Comparison of ENCODE assay signal across 18 cellular contexts in the genomic region with DNA sequence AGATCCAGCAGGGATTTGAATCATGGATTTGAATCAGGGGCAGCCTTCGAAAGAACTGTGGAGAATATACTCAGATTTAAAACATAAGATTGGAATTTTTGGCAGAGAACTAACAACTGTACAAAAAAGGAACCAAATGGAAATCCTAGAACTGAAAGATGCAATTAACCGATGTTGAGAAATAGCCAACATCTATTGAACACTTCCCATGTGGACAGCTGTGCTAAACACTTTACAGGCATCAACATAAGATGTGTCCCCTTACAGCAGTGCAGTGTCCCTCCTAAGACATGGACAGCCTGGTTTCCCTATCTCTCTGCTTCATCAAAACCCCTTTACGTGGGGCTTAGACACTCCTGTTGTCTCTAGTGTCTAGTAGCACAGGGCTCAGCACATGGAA. TPM values are rescaled to one million over a fixed set of nuclear protein-coding genes. Genes with fewer than 3 reads are reported as not detected.
DNase-seq lines count a peak whose midpoint lies in the region; ATAC-seq and TF ChIP-seq lines count a peak whose summit lies in the region.
"Had no signal": no experiment of that assay in that cellular context is flagged by ENCODE, and none has a peak within 500 bp of the region (broad histone marks: within the 10 kb centered on the region; RNA-seq: fewer than 3 reads in every experiment).

No MANE protein-coding gene starts in this region.

- no peaks in the 10 kb centered on the region for H3K9me3 ChIP-seq in Loucy (ENCODE audit: insufficient read depth, low read depth, low read length)
- H3K9me3 ChIP-seq: stomach had no signal

- TF ChIP-seq CTCF in Loucy (conservative IDR thresholded peaks at IDR 0.05; ENCODE audit: low read length) = no peak

- H3K27ac Mint-ChIP-seq in activated naive CD8-positive, alpha-beta T cell = peak overlapping the region; percentile 56
- no peak overlapping the region for H3K27ac Mint-ChIP-seq in activated naive CD8-positive, alpha-beta T cell treated with anti-CD3 and anti-CD28 coated beads for 36 hours
- H3K27ac Mint-ChIP-seq in activated naive CD8-positive, alpha-beta T cell treated with anti-CD3 and anti-CD28 coated beads, Interleukin-2, amount 10 ng/mL, durations not matched to agents 7 days and 5 days = no peak overlapping the region
- peak overlapping the region; percentile 77 for H3K27ac Mint-ChIP-seq in stimulated activated naive CD8-positive, alpha-beta T cell treated with anti-CD3 and anti-CD28 coated beads, Interleukin-15, Interleukin-2, amounts not matched to agents 100 ng/mL and 50 ng/mL, for 24 hours
- H3K27ac Mint-ChIP-seq: endodermal cell had no signal

- no peaks in the 10 kb centered on the region for H3K27me3 ChIP-seq in Loucy (ENCODE audit: insufficient read depth, low read length, poor library complexity, severe bottlenecking)
- H3K27me3 ChIP-seq: stomach had no signal

- peaks cover 15% of the 10 kb centered on the region for H3K4me1 ChIP-seq in Loucy (ENCODE audit: insufficient read depth, low read length, poor library complexity, severe bottlenecking)

- H3K4me2 ChIP-seq in Loucy (ENCODE audit: low read depth, low read length, poor library complexity, severe bottlenecking) = peak overlapping the region; percentile 56

- no peaks in the 10 kb centered on the region for H3F3A ChIP-seq in Loucy (ENCODE audit: low read depth)

- no peaks in the 10 kb centered on the region for H3K9me3 Mint-ChIP-seq in activated naive CD8-positive, alpha-beta T cell (ENCODE audit: low read depth)
- H3K9me3 Mint-ChIP-seq in activated naive CD8-positive, alpha-beta T cell treated with anti-CD3 and anti-CD28 coated beads for 36 hours = no peaks in the 10 kb centered on the region
- no peaks in the 10 kb centered on the region for H3K9me3 Mint-ChIP-seq in activated naive CD8-positive, alpha-beta T cell treated with anti-CD3 and anti-CD28 coated beads, Interleukin-2, amount 10 ng/mL, durations not matched to agents 7 days and 5 days
- H3K9me3 Mint-ChIP-seq in stimulated activated naive CD8-positive, alpha-beta T cell treated with anti-CD3 and anti-CD28 coated beads, Interleukin-15, Interleukin-2, amounts not matched to agents 100 ng/mL and 50 ng/mL, for 24 hours = no peaks in the 10 kb centered on the region
- H3K9me3 Mint-ChIP-seq: endodermal cell had no signal

- no peaks in the 10 kb centered on the region for H3K79me2 ChIP-seq in Loucy (ENCODE audit: insufficient read depth, low read length)

- no peak for DNase-seq in activated naive CD8-positive, alpha-beta T cell treated with anti-CD3 and anti-CD28 coated beads for 36 hours
- no peak for DNase-seq in activated naive CD8-positive, alpha-beta T cell treated with anti-CD3 and anti-CD28 coated beads, Interleukin-2, amount 10 ng/mL, durations not matched to agents 7 days and 5 days
- DNase-seq in activated gamma-delta T cell (lab: John Stamatoyannopoulos, UW) (no peak), NCI-H2081 (lab: John Stamatoyannopoulos, UW) (no peak)
- DNase-seq in activated CD4-positive, CD25-positive, alpha-beta regulatory T cell (lab: John Stamatoyannopoulos, UW) = no peak
- DNase-seq: activated CD4-positive, alpha-beta T cell treated with anti-CD3 and anti-CD28 coated beads, Interleukin-2, amount 50 U/mL, for 4 hours; cerebellar nuclear complex; endodermal cell; hippocampal formation; mesendoderm; stomach had no signal

- H3K36me3 ChIP-seq in Loucy (ENCODE audit: insufficient read depth, low read length) = no peaks in the 10 kb centered on the region
- H3K36me3 ChIP-seq: stomach had no signal

- peak overlapping the region; percentile 37 for H3K4me3 ChIP-seq in Loucy (ENCODE audit: low read length, poor library complexity, severe bottlenecking)
- H3K4me3 ChIP-seq: stomach had no signal

- H3K9me2 ChIP-seq in Loucy (replicated peaks; ENCODE audit: low read depth, low read length) = no peaks in the 10 kb centered on the region

- no peak overlapping the region for H3K9ac ChIP-seq in Loucy (ENCODE audit: low read depth, low read length, poor library complexity, severe bottlenecking)

- H3K4me1 Mint-ChIP-seq in activated naive CD8-positive, alpha-beta T cell (ENCODE audit: low read depth) = peaks cover 17% of the 10 kb centered on the region
- H3K4me1 Mint-ChIP-seq in activated naive CD8-positive, alpha-beta T cell treated with anti-CD3 and anti-CD28 coated beads for 36 hours = peaks cover 35% of the 10 kb centered on the region
- peaks cover 19% of the 10 kb centered on the region for H3K4me1 Mint-ChIP-seq in activated naive CD8-positive, alpha-beta T cell treated with anti-CD3 and anti-CD28 coated beads, Interleukin-2, amount 10 ng/mL, durations not matched to agents 7 days and 5 days
- peaks cover 55% of the 10 kb centered on the region for H3K4me1 Mint-ChIP-seq in stimulated activated naive CD8-positive, alpha-beta T cell treated with anti-CD3 and anti-CD28 coated beads, Interleukin-15, Interleukin-2, amounts not matched to agents 100 ng/mL and 50 ng/mL, for 24 hours (ENCODE audit: low read depth)
- H3K4me1 Mint-ChIP-seq: endodermal cell had no signal

- no peaks in the 10 kb centered on the region for H3K36me3 Mint-ChIP-seq in activated naive CD8-positive, alpha-beta T cell
- no peaks in the 10 kb centered on the region for H3K36me3 Mint-ChIP-seq in activated naive CD8-positive, alpha-beta T cell treated with anti-CD3 and anti-CD28 coated beads for 36 hours
- no peaks in the 10 kb centered on the region for H3K36me3 Mint-ChIP-seq in activated naive CD8-positive, alpha-beta T cell treated with anti-CD3 and anti-CD28 coated beads, Interleukin-2, amount 10 ng/mL, durations not matched to agents 7 days and 5 days
- H3K36me3 Mint-ChIP-seq in stimulated activated naive CD8-positive, alpha-beta T cell treated with anti-CD3 and anti-CD28 coated beads, Interleukin-15, Interleukin-2, amounts not matched to agents 100 ng/mL and 50 ng/mL, for 24 hours (ENCODE audit: low read depth) = no peaks in the 10 kb centered on the region

- no peaks in the 10 kb centered on the region for H4K20me1 ChIP-seq in Loucy (ENCODE audit: insufficient read depth, low read length, poor library complexity, severe bottlenecking)

- ATAC-seq in activated naive CD8-positive, alpha-beta T cell treated with anti-CD3 and anti-CD28 coated beads, Interleukin-2, amount 10 ng/mL, durations not matched to agents 7 days and 5 days (ENCODE audit: low read depth) = no peak

- no peak overlapping the region for H2AFZ ChIP-seq in Loucy (ENCODE audit: low read length)

- H3K27me3 Mint-ChIP-seq in activated naive CD8-positive, alpha-beta T cell = no peaks in the 10 kb centered on the region
- peaks cover 38% of the 10 kb centered on the region for H3K27me3 Mint-ChIP-seq in activated naive CD8-positive, alpha-beta T cell treated with anti-CD3 and anti-CD28 coated beads for 36 hours
- peaks cover 24% of the 10 kb centered on the region for H3K27me3 Mint-ChIP-seq in activated naive CD8-positive, alpha-beta T cell treated with anti-CD3 and anti-CD28 coated beads, Interleukin-2, amount 10 ng/mL, durations not matched to agents 7 days and 5 days
- peaks cover 17% of the 10 kb centered on the region for H3K27me3 Mint-ChIP-seq in stimulated activated naive CD8-positive, alpha-beta T cell treated with anti-CD3 and anti-CD28 coated beads, Interleukin-15, Interleukin-2, amounts not matched to agents 100 ng/mL and 50 ng/mL, for 24 hours

- POLR2A ChIA-PET in activated naive CD8-positive, alpha-beta T cell treated with anti-CD3 and anti-CD28 coated beads, Interleukin-2, amount 10 ng/mL, durations not matched to agents 7 days and 5 days (lab: Charles Lee) = interaction anchor here (1.4 kb wide), 1 partner anchor 81 kb away, joined by 3 read pairs; no protein-coding TSS in a partner anchor

- H3K4me3 Mint-ChIP-seq in activated naive CD8-positive, alpha-beta T cell = no peak overlapping the region
- no peak overlapping the region for H3K4me3 Mint-ChIP-seq in activated naive CD8-positive, alpha-beta T cell treated with anti-CD3 and anti-CD28 coated beads for 36 hours
- H3K4me3 Mint-ChIP-seq in activated naive CD8-positive, alpha-beta T cell treated with anti-CD3 and anti-CD28 coated beads, Interleukin-2, amount 10 ng/mL, durations not matched to agents 7 days and 5 days = peak overlapping the region; percentile 53
- peak overlapping the region; percentile 63 for H3K4me3 Mint-ChIP-seq in stimulated activated naive CD8-positive, alpha-beta T cell treated with anti-CD3 and anti-CD28 coated beads, Interleukin-15, Interleukin-2, amounts not matched to agents 100 ng/mL and 50 ng/mL, for 24 hours
- H3K4me3 Mint-ChIP-seq: endodermal cell had no signal

RNA-seq across cellular contexts. Expression of a gene that starts 3.7 kb away (rescaled TPM):
- total RNA-seq in activated naive CD8-positive, alpha-beta T cell treated with anti-CD3 and anti-CD28 coated beads for 36 hours = under 1 TPM; 0.19 to 0.30 TPM
- total RNA-seq in activated naive CD8-positive, alpha-beta T cell treated with anti-CD3 and anti-CD28 coated beads, Interleukin-2, amount 10 ng/mL, durations not matched to agents 7 days and 5 days = 1 to 10 TPM; 2.1 to 4.0 TPM
- total RNA-seq: Daoy, endodermal cell had no signal

RNA-seq across cellular contexts. Expression of a gene that starts 50.0 kb away (rescaled TPM):
- 100 to 1,000 TPM; 194 to 198 TPM for total RNA-seq in activated naive CD8-positive, alpha-beta T cell treated with anti-CD3 and anti-CD28 coated beads for 36 hours
- total RNA-seq in activated naive CD8-positive, alpha-beta T cell treated with anti-CD3 and anti-CD28 coated beads, Interleukin-2, amount 10 ng/mL, durations not matched to agents 7 days and 5 days = 100 to 1,000 TPM; 361 to 385 TPM

RNA-seq across cellular contexts. Expression of a gene that starts 56.0 kb away (rescaled TPM):
- not detected for total RNA-seq in activated naive CD8-positive, alpha-beta T cell treated with anti-CD3 and anti-CD28 coated beads for 36 hours
- total RNA-seq in activated naive CD8-positive, alpha-beta T cell treated with anti-CD3 and anti-CD28 coated beads, Interleukin-2, amount 10 ng/mL, durations not matched to agents 7 days and 5 days = not detected
- total RNA-seq: Daoy, endodermal cell, HT-29, kidney epithelial cell, stomach, urinary bladder had no signal

Comparison
In these comparisons a context has a peak if more than half of its experiments do, and no peak if none do; other contexts are left out.
1. H3K27ac Mint-ChIP-seq: peak in activated naive CD8-positive, alpha-beta T cell (single experiment) and stimulated activated naive CD8-positive, alpha-beta T cell treated with anti-CD3 and anti-CD28 coated beads, Interleukin-15, Interleukin-2, amounts not matched to agents 100 ng/mL and 50 ng/mL, for 24 hours (single experiment); none in activated naive CD8-positive, alpha-beta T cell treated with anti-CD3 and anti-CD28 coated beads for 36 hours (single experiment) and activated naive CD8-positive, alpha-beta T cell treated with anti-CD3 and anti-CD28 coated beads, Interleukin-2, amount 10 ng/mL, durations not matched to agents 7 days and 5 days (single experiment).
2. H3K4me3 Mint-ChIP-seq: peak in activated naive CD8-positive, alpha-beta T cell treated with anti-CD3 and anti-CD28 coated beads, Interleukin-2, amount 10 ng/mL, durations not matched to agents 7 days and 5 days (single experiment) and stimulated activated naive CD8-positive, alpha-beta T cell treated with anti-CD3 and anti-CD28 coated beads, Interleukin-15, Interleukin-2, amounts not matched to agents 100 ng/mL and 50 ng/mL, for 24 hours (single experiment); none in activated naive CD8-positive, alpha-beta T cell (single experiment) and activated naive CD8-positive, alpha-beta T cell treated with anti-CD3 and anti-CD28 coated beads for 36 hours (single experiment).